8 cellular contexts compared by ENCODE assay signal in genomic region chr3:197458179-197458707, GRCh38.
DNase-seq lines count a peak whose midpoint lies in the region; ATAC-seq and TF ChIP-seq lines count a peak whose summit lies in the region.

No MANE protein-coding gene starts in this region.

- no peaks in the 10 kb centered on the region for H4K20me1 ChIP-seq in OCI-LY3 (ENCODE audit: insufficient read depth, low read length)

- H3K9ac ChIP-seq in OCI-LY3 (ENCODE audit: low read length), result no peak overlapping the region

- H3K4me1 ChIP-seq in OCI-LY3 (ENCODE audit: low read length) (peaks cover 5% of the 10 kb centered on the region; the same call in 1 of the 2 replicates), ovary (ENCODE audit: insufficient read depth) (no peaks in the 10 kb centered on the region)

- no peak overlapping the region for H2AFZ ChIP-seq in OCI-LY3 (ENCODE audit: low read depth, low read length)

- H3K27ac ChIP-seq in OCI-LY3 (ENCODE audit: low read length) (no peak overlapping the region), ovary (no peak overlapping the region)

- H3K9me3 ChIP-seq in OCI-LY3 (ENCODE audit: insufficient read depth, low read length), result no peaks in the 10 kb centered on the region
- H3K9me3 ChIP-seq in ovary, result no peaks in the 10 kb centered on the region

- peak; percentile 67 for ATAC-seq in GM18502 (IDR thresholded peaks at IDR 0.05; ENCODE audit: poor library complexity, unreplicated experiment)

- TF ChIP-seq POLR2A in ovary (IDR thresholded peaks at IDR 0.05), result no peak

- H3K27me3 ChIP-seq in OCI-LY3 (ENCODE audit: low read depth, low read length) (peaks cover 15% of the 10 kb centered on the region), ovary (no peaks in the 10 kb centered on the region)

- TF ChIP-seq CTCF in OCI-LY3 (IDR thresholded peaks at IDR 0.05; ENCODE audit: low read depth, low read length) (peak; percentile 24), choroid plexus epithelial cell (conservative IDR thresholded peaks at IDR 0.05; ENCODE audit: low read depth, low read length) (peak; percentile 61), ovary (IDR thresholded peaks at IDR 0.05) (no peak)

- no peak for TF ChIP-seq EP300 in ovary (IDR thresholded peaks at IDR 0.05)

- H3K4me3 ChIP-seq in OCI-LY3 (ENCODE audit: low read length) (no peak overlapping the region), choroid plexus epithelial cell (ENCODE audit: low read depth, low read length) (no peak overlapping the region), ovary (no peak overlapping the region)

- 65 to 66% (median 65%) methylated on average over 11 of the region's 11 CpGs for whole genome bisulfite sequencing in ovary, 3 donors

- intact Hi-C loops in ovary (cut with DNase I), result no loop called here

- DNase-seq in choroid plexus epithelial cell (ENCODE audit: low read depth), result peak; percentile 43
- peak; percentile 40 to 61 for DNase-seq in stimulated activated CD4-positive, alpha-beta T cell treated with anti-CD3 and anti-CD28 coated beads, Interleukin-2, amount 100 ng/mL, for 24 hours
- DNase-seq in NCI-H226, result no peak
- no peak for DNase-seq in NCI-H187 treated with DMSO at 0.1 percent for 48 hours (lab: John Stamatoyannopoulos, UW)
- no peak for DNase-seq in OCI-M1 (lab: John Stamatoyannopoulos, UW)
- no peak for DNase-seq in ovary

- no peaks in the 10 kb centered on the region for H3K79me2 ChIP-seq in OCI-LY3 (ENCODE audit: low read length)

- H3K36me3 ChIP-seq in OCI-LY3 (replicated peaks; ENCODE audit: low read depth, low read length) (no peaks in the 10 kb centered on the region), ovary (no peaks in the 10 kb centered on the region)

- H3K4me2 ChIP-seq in OCI-LY3 (ENCODE audit: low read length), result peak overlapping the region; percentile 38

Comparison
In these comparisons a context has a peak if more than half of its experiments do, and no peak if none do; other contexts are left out.
1. CTCF ChIP-seq: peak in OCI-LY3 (single experiment) and choroid plexus epithelial cell (single experiment); none in ovary (0 of 3).
2. DNase-seq: peak in choroid plexus epithelial cell (single experiment) and stimulated activated CD4-positive, alpha-beta T cell treated with anti-CD3 and anti-CD28 coated beads, Interleukin-2, amount 100 ng/mL, for 24 hours (2 of 2); none in NCI-H226 (single experiment), NCI-H187 treated with DMSO at 0.1 percent for 48 hours (single experiment), OCI-M1 (single experiment) and ovary (0 of 5).